ENCODE assay signal across 8 cellular contexts in the genomic region with DNA sequence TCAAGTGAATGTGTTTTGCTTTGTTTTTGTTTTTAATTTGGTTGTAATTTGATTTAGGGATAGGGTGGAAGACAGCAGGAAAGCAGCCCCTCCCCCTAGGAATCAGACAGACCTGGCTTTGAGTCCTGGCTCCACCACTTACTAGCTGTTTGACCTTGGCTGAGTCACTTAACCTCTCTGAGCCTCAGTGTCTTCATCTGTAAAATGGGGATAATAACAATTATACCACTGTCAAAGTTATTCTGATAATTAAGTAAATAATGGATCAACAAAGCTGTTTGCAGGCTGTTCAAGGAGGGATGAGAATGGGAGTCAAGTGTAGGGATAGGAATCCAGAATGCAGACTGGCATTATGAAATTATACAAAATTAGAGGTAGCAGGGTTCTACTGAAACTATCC. TPM values are rescaled to one million over a fixed set of nuclear protein-coding genes. Genes with fewer than 3 reads are reported as not detected.
DNase-seq lines count a peak whose midpoint lies in the region; TF ChIP-seq lines count a peak whose summit lies in the region.

No MANE protein-coding gene starts in this region.

- H3K4me3 ChIP-seq in urinary bladder (ENCODE audit: low read depth, low read length) (no peak overlapping the region), lower leg skin (ENCODE audit: low read depth, poor library complexity, severe bottlenecking) (no peak overlapping the region)

- H3K9me3 Mint-ChIP-seq in activated naive CD4-positive, alpha-beta T cell treated with anti-CD3 and anti-CD28 coated beads, Interleukin-2, amount 50 U/mL, for 24 hours: no peaks in the 10 kb centered on the region
- H3K9me3 Mint-ChIP-seq in brain (peaks cover 0 to 8% (median 0%) of the 10 kb centered on the region in 5 experiments), mesothelial cell of epicardium (no peaks in the 10 kb centered on the region)

- H3K4me1 Mint-ChIP-seq in activated naive CD4-positive, alpha-beta T cell treated with anti-CD3 and anti-CD28 coated beads, Interleukin-2, amount 50 U/mL, for 24 hours: peaks cover 29% of the 10 kb centered on the region
- peaks cover 29% of the 10 kb centered on the region for H3K4me1 Mint-ChIP-seq in brain
- H3K4me1 Mint-ChIP-seq in mesothelial cell of epicardium: peaks cover 14% of the 10 kb centered on the region

- H3K4me1 ChIP-seq in urinary bladder (ENCODE audit: insufficient read depth): no peaks in the 10 kb centered on the region

- TF ChIP-seq POLR2A in lower leg skin (IDR thresholded peaks at IDR 0.05): no peak

- no peak for DNase-seq in activated naive CD4-positive, alpha-beta T cell treated with anti-CD3 and anti-CD28 coated beads, Interleukin-2, amount 50 U/mL, for 16 hours
- no peak for DNase-seq in mesothelial cell of epicardium (ENCODE audit: low spot score in 2 of 2, unreplicated experiment in 2 of 2)
- no peak for DNase-seq in NCI-H345 (lab: John Stamatoyannopoulos, UW)
- DNase-seq in OCI-M2 (lab: John Stamatoyannopoulos, UW; ENCODE audit: unreplicated experiment): no peak
- DNase-seq in lower leg skin (ENCODE audit: low spot score in 2 of 2): no peak

- TF ChIP-seq CTCF in brain (conservative IDR thresholded peaks at IDR 0.05): no peak
- TF ChIP-seq CTCF in mesothelial cell of epicardium (IDR thresholded peaks at IDR 0.05; ENCODE audit: unreplicated experiment): no peak
- no peak for TF ChIP-seq CTCF in lower leg skin (IDR thresholded peaks at IDR 0.05)

- H3K4me3 Mint-ChIP-seq in activated naive CD4-positive, alpha-beta T cell treated with anti-CD3 and anti-CD28 coated beads, Interleukin-2, amount 50 U/mL, for 24 hours: peak overlapping the region; percentile 97
- H3K4me3 Mint-ChIP-seq in brain (peak overlapping the region; percentile 92 to 97 (median 94)), mesothelial cell of epicardium (peak overlapping the region; percentile 95)

- H3K27ac Mint-ChIP-seq in activated naive CD4-positive, alpha-beta T cell treated with anti-CD3 and anti-CD28 coated beads, Interleukin-2, amount 50 U/mL, for 24 hours: peak overlapping the region; percentile 100
- H3K27ac Mint-ChIP-seq in brain (peak overlapping the region; percentile 100), mesothelial cell of epicardium (peak overlapping the region; percentile 100)

- peaks cover 8% of the 10 kb centered on the region for H3K36me3 Mint-ChIP-seq in activated naive CD4-positive, alpha-beta T cell treated with anti-CD3 and anti-CD28 coated beads, Interleukin-2, amount 50 U/mL, for 24 hours
- no peaks in the 10 kb centered on the region for H3K36me3 Mint-ChIP-seq in brain
- peaks cover 5% of the 10 kb centered on the region for H3K36me3 Mint-ChIP-seq in mesothelial cell of epicardium

- no peaks in the 10 kb centered on the region for H3K27me3 Mint-ChIP-seq in activated naive CD4-positive, alpha-beta T cell treated with anti-CD3 and anti-CD28 coated beads, Interleukin-2, amount 50 U/mL, for 24 hours
- H3K27me3 Mint-ChIP-seq in brain (peaks cover 27% of the 10 kb centered on the region), mesothelial cell of epicardium (ENCODE audit: low read depth) (peaks cover 1% of the 10 kb centered on the region)

- no peaks in the 10 kb centered on the region for H3K36me3 ChIP-seq in urinary bladder (ENCODE audit: insufficient read depth)

- peak overlapping the region; percentile 91 for H3K27ac ChIP-seq in urinary bladder (ENCODE audit: low read depth)

- intact Hi-C loops in lower leg skin (cut with DNase I; ENCODE audit: low total_unique reads): no loop called here

RNA-seq across cellular contexts. Expression of a gene that starts 1.2 kb away (rescaled TPM):
- 105 TPM for polyA plus RNA-seq in brain (ENCODE audit: insufficient read depth, low read depth, low replicate concordance)
- total RNA-seq in mesothelial cell of epicardium: 39.3 to 39.5 TPM (median 39.4 TPM) in 3 replicates
- total RNA-seq in urinary bladder: 7.7 TPM
- 54.9 TPM for polyA plus RNA-seq in urinary bladder
- 10 to 100 TPM in 3 of 4 donors, 1 to 10 TPM in 1; 5.0 to 27.8 (median 24.9) TPM for total RNA-seq in lower leg skin

RNA-seq across cellular contexts. Expression of a gene that starts 5.6 kb away (rescaled TPM):
- polyA plus RNA-seq in brain (ENCODE audit: insufficient read depth, low read depth, low replicate concordance) (not detected), urinary bladder (not detected)
- total RNA-seq in mesothelial cell of epicardium (not detected in 3 replicates), urinary bladder (not detected), lower leg skin (not detected)

RNA-seq across cellular contexts. Expression of a gene that starts 8.2 kb away (rescaled TPM):
- polyA plus RNA-seq in brain (ENCODE audit: insufficient read depth, low read depth, low replicate concordance): 180 TPM
- 69.1 to 76.5 TPM (median 74.2 TPM) in 3 replicates for total RNA-seq in mesothelial cell of epicardium
- 32.4 TPM for total RNA-seq in urinary bladder
- 147 TPM for polyA plus RNA-seq in urinary bladder
- 100 to 1,000 TPM in 2 of 4 donors, 10 to 100 TPM in 2; 83.6 to 112 (median 99.9) TPM for total RNA-seq in lower leg skin

RNA-seq across cellular contexts. Expression of a gene that starts 24.2 kb away (rescaled TPM):
- polyA plus RNA-seq in brain (ENCODE audit: insufficient read depth, low read depth, low replicate concordance): not detected
- total RNA-seq in mesothelial cell of epicardium: not detected in 3 replicates
- total RNA-seq in urinary bladder: not detected
- 0.28 TPM for polyA plus RNA-seq in urinary bladder
- total RNA-seq in lower leg skin: under 1 TPM in 2 of 4 donors, not detected in 2; 0.49 to 0.52 TPM

RNA-seq across cellular contexts. Expression of a gene that starts 30.6 kb away (rescaled TPM):
- polyA plus RNA-seq in brain (ENCODE audit: insufficient read depth, low read depth, low replicate concordance) (40.8 TPM), urinary bladder (8.3 TPM)
- total RNA-seq in mesothelial cell of epicardium (3.0 to 5.2 TPM (median 4.3 TPM) in 3 replicates), urinary bladder (5.0 TPM), lower leg skin (10 to 100 TPM in 1 of 4 donors, 1 to 10 TPM in 3; 1.9 to 16.9 (median 4.9) TPM)
